8 cellular contexts compared by ENCODE assay signal in genomic region chr5:6633469-6634326, GRCh38. TPM values are rescaled to one million over a fixed set of nuclear protein-coding genes. Genes with fewer than 3 reads are reported as not detected.
DNase-seq lines count a peak whose midpoint lies in the region; TF ChIP-seq lines count a peak whose summit lies in the region.

No MANE protein-coding gene starts in this region.

- peak overlapping the region; percentile 97 for H3K4me3 ChIP-seq in foreskin fibroblast (ENCODE audit: low read depth in 1 of 2, low read length in 2 of 2)
- peak overlapping the region; percentile 96 for H3K4me3 ChIP-seq in neural cell (ENCODE audit: low read length)

- peaks cover 43% of the 10 kb centered on the region for H3K4me1 Mint-ChIP-seq in activated CD4-positive, alpha-beta T cell treated with anti-CD3 and anti-CD28 coated beads, Interleukin-2, amount 10 ng/mL, durations not matched to agents 24 days and 14 days

- no peaks in the 10 kb centered on the region for H3K9me3 Mint-ChIP-seq in activated CD4-positive, alpha-beta T cell treated with anti-CD3 and anti-CD28 coated beads, Interleukin-2, amount 10 ng/mL, durations not matched to agents 24 days and 14 days

- no peak for TF ChIP-seq EP300 in neural cell (conservative IDR thresholded peaks at IDR 0.05; ENCODE audit: poor library complexity, severe bottlenecking)

- DNase-seq in activated gamma-delta T cell treated with anti-CD3 and anti-CD28 coated beads, Interleukin-2, amount 50 U/mL, for 16 hours (ENCODE audit: low read depth): peak; percentile 9
- DNase-seq in activated gamma-delta T cell (lab: John Stamatoyannopoulos, UW): no peak
- peak; percentile 37 for DNase-seq in H4 (ENCODE audit: low spot score)
- peak; percentile 38 for DNase-seq in KBM-7
- DNase-seq in activated CD4-positive, alpha-beta T cell treated with anti-CD3 and anti-CD28 coated beads, Interleukin-2, amount 10 ng/mL, durations not matched to agents 24 days and 14 days: no peak
- peak; percentile 44 to 71 for DNase-seq in foreskin fibroblast
- no peak for DNase-seq in GM13976 (ENCODE audit: low spot score)

- no peaks in the 10 kb centered on the region for H3K36me3 ChIP-seq in neural cell (ENCODE audit: insufficient read depth, low read length)

- no peaks in the 10 kb centered on the region for H3K27me3 ChIP-seq in neural cell (ENCODE audit: insufficient read depth, low read depth, low read length)

- no peaks in the 10 kb centered on the region for H3K9me2 ChIP-seq in neural cell (ENCODE audit: insufficient read depth, low read length)

- H2AFZ ChIP-seq in neural cell (ENCODE audit: low read depth, low read length): peak overlapping the region; percentile 76

- H3K79me2 ChIP-seq in neural cell (replicated peaks; ENCODE audit: insufficient read depth, low read length): peaks cover 38% of the 10 kb centered on the region

- in situ Hi-C loops in KBM-7 (cut with MboI; ENCODE audit: low pct_unique_long_range_greater_than_20kb, low sequenced_read_pairs): no loop called here
- in situ Hi-C loops in GM13976 (cut with MboI; ENCODE audit: low sequenced_read_pairs, unreplicated experiment): loop anchor here (25.0 kb wide), 1 partner anchor 104 kb away; no protein-coding TSS in a partner anchor

- H3K36me3 Mint-ChIP-seq in activated CD4-positive, alpha-beta T cell treated with anti-CD3 and anti-CD28 coated beads, Interleukin-2, amount 10 ng/mL, durations not matched to agents 24 days and 14 days (ENCODE audit: low read depth): peaks cover 38% of the 10 kb centered on the region

- peak overlapping the region; percentile 84 for H3K27ac ChIP-seq in neural cell (ENCODE audit: low read length)

- H3K9me3 ChIP-seq in neural cell (ENCODE audit: low read length): no peaks in the 10 kb centered on the region

- peak overlapping the region; percentile 99 for H3K27ac Mint-ChIP-seq in activated CD4-positive, alpha-beta T cell treated with anti-CD3 and anti-CD28 coated beads, Interleukin-2, amount 10 ng/mL, durations not matched to agents 24 days and 14 days

- H3F3A ChIP-seq in neural cell (ENCODE audit: insufficient read depth, low read length, poor library complexity, severe bottlenecking): no peaks in the 10 kb centered on the region

- peak overlapping the region; percentile 100 for H3K4me3 Mint-ChIP-seq in activated CD4-positive, alpha-beta T cell treated with anti-CD3 and anti-CD28 coated beads, Interleukin-2, amount 10 ng/mL, durations not matched to agents 24 days and 14 days

- TF ChIP-seq RAD21 in neural cell (conservative IDR thresholded peaks at IDR 0.05): no peak

- intact Hi-C loops in activated CD4-positive, alpha-beta T cell treated with anti-CD3 and anti-CD28 coated beads, Interleukin-2, amount 10 ng/mL, durations not matched to agents 24 days and 14 days (cut with micrococcal nuclease): loop anchor here (1.0 to 2.0 kb wide), 5 partner anchors 80 to 1211 kb away; partner anchors contain the start of genes ICE1, MED10 and TENT4A

- H3K9ac ChIP-seq in neural cell (ENCODE audit: low read length): peak overlapping the region; percentile 73

- no peaks in the 10 kb centered on the region for H3K27me3 Mint-ChIP-seq in activated CD4-positive, alpha-beta T cell treated with anti-CD3 and anti-CD28 coated beads, Interleukin-2, amount 10 ng/mL, durations not matched to agents 24 days and 14 days

- no peaks in the 10 kb centered on the region for H4K20me1 ChIP-seq in neural cell (ENCODE audit: insufficient read depth)

- peak overlapping the region; percentile 70 for H3K4me2 ChIP-seq in neural cell (ENCODE audit: low read length)

- TF ChIP-seq CTCF in foreskin fibroblast (IDR thresholded peaks at IDR 0.05; ENCODE audit: low read depth, low read length) (no peak), neural cell (IDR thresholded peaks at IDR 0.05; ENCODE audit: poor library complexity, severe bottlenecking) (no peak), GM13976 (IDR thresholded peaks at IDR 0.05; ENCODE audit: borderline replicate concordance, control extremely low read depth, extremely low read depth, insufficient read depth, missing control alignments) (no peak)

TF ChIP-seq in neural cell, 6 proteins besides CTCF, POLR2A, EP300 and RAD21:
- TF ChIP-seq POLR2AphosphoS5 (IDR thresholded peaks at IDR 0.05) (peak; percentile 3), REST (IDR thresholded peaks at IDR 0.05; ENCODE audit: borderline replicate concordance) (no peak), MXI1 (conservative IDR thresholded peaks at IDR 0.05; ENCODE audit: poor library complexity, severe bottlenecking) (no peak), SMC3 (conservative IDR thresholded peaks at IDR 0.05; ENCODE audit: poor library complexity) (peak; percentile 13), TAF1 (IDR thresholded peaks at IDR 0.05; ENCODE audit: low read depth) (no peak), EZH2 (IDR thresholded peaks at IDR 0.05; ENCODE audit: borderline replicate concordance, insufficient read depth, low read length, poor library complexity, severe bottlenecking) (no peak)
TF ChIP-seq in neural cell: peak in this region for 2.

RNA-seq across cellular contexts. Expression of gene SRD5A1, which starts 0.5 kb away (rescaled TPM):
- 23.2 and 34.9 TPM in 2 replicates for total RNA-seq in H4 (2014; rRNA removed; shearing (Covaris generic))
- total RNA-seq in activated CD4-positive, alpha-beta T cell treated with anti-CD3 and anti-CD28 coated beads, Interleukin-2, amount 10 ng/mL, durations not matched to agents 24 days and 14 days: 14.8 and 16.6 TPM in 2 replicates
- 122 and 123 TPM in 2 replicates for polyA plus RNA-seq in neural cell
- 39.2 and 43.9 TPM in 2 replicates for polyA minus RNA-seq in neural cell

RNA-seq across cellular contexts. Expression of gene NSUN2, which starts 0.9 kb away (rescaled TPM):
- 53.5 and 63.2 TPM in 2 replicates for total RNA-seq in H4 (2014; rRNA removed; shearing (Covaris generic))
- 138 and 140 TPM in 2 replicates for total RNA-seq in activated CD4-positive, alpha-beta T cell treated with anti-CD3 and anti-CD28 coated beads, Interleukin-2, amount 10 ng/mL, durations not matched to agents 24 days and 14 days
- 47.5 and 51.8 TPM in 2 replicates for polyA plus RNA-seq in neural cell
- 33.6 and 34.5 TPM in 2 replicates for polyA minus RNA-seq in neural cell

Comparison
In these comparisons a context has a peak if more than half of its experiments do, and no peak if none do; other contexts are left out.
1. DNase-seq: peak in activated gamma-delta T cell treated with anti-CD3 and anti-CD28 coated beads, Interleukin-2, amount 50 U/mL, for 16 hours (single experiment), H4 (single experiment), KBM-7 (single experiment) and foreskin fibroblast (2 of 2); none in activated gamma-delta T cell (single experiment), activated CD4-positive, alpha-beta T cell treated with anti-CD3 and anti-CD28 coated beads, Interleukin-2, amount 10 ng/mL, durations not matched to agents 24 days and 14 days (single experiment) and GM13976 (single experiment).